Comparison of ENCODE assay signal across 26 cellular contexts in the genomic region with DNA sequence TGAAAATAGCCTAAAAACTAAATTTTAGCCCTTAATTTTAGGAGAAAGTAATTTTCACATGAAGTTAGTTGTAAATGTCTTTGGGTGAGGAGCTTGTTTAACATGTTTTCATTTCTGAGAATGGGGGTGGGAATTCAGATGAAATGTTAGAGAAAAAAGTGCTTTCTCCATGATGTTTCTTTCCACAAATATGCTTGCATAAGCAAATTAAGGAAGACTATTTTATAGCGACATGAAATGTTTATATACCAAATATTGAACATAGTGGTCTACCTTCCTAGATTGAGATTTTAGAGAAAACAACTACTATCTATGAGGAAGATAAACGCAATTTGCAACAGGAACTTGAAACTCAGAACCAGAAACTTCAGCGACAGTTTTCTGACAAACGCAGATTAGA.
"Had no signal": no experiment of that assay in that cellular context is flagged by ENCODE, and none has a peak within 500 bp of the region (broad histone marks: within the 10 kb centered on the region; RNA-seq: fewer than 3 reads in every experiment).

No MANE protein-coding gene starts in this region.

- H3K27ac Mint-ChIP-seq: effector memory CD8-positive, alpha-beta T cell; naive thymus-derived CD4-positive, alpha-beta T cell; progenitor cell of endocrine pancreas had no signal

- H3K4me3 ChIP-seq: coronary artery, esophagus squamous epithelium, left lung, smooth muscle cell, stomach, thyroid gland, vagina had no signal

- H3K4me3 Mint-ChIP-seq: effector memory CD8-positive, alpha-beta T cell; naive thymus-derived CD4-positive, alpha-beta T cell had no signal

- H3K9me3 Mint-ChIP-seq: effector memory CD8-positive, alpha-beta T cell had no signal

- H3K27me3 Mint-ChIP-seq: effector memory CD8-positive, alpha-beta T cell; naive thymus-derived CD4-positive, alpha-beta T cell; progenitor cell of endocrine pancreas had no signal

- H3K9me3 ChIP-seq: esophagus squamous epithelium, heart right ventricle, left lung, stomach, thyroid gland, vagina had no signal

- DNase-seq: effector memory CD8-positive, alpha-beta T cell; erythroblast; esophagus squamous epithelium; foreskin melanocyte; glutamatergic neuron; heart right ventricle; hippocampal formation; left cardiac atrium; left lung; mesenchymal stem cell; midbrain; naive thymus-derived CD4-positive, alpha-beta T cell; stimulated activated CD4-positive, alpha-beta T cell treated with anti-CD3 and anti-CD28 coated beads, Interleukin-12 subunit alpha, Interleukin-12 subunit beta, amount 100 ng/mL, for 4 hours; stimulated activated CD4-positive, alpha-beta T cell treated with anti-CD3 and anti-CD28 coated beads, Interleukin-1b, Interleukin-23, amount 100 ng/mL, for 48 hours; stimulated activated CD4-positive, alpha-beta T cell treated with anti-CD3 and anti-CD28 coated beads, Interleukin-4, amount 100 ng/mL, for 1 hour; stimulated activated CD8-positive, alpha-beta memory T cell treated with anti-CD3 and anti-CD28 coated beads, Interleukin-4, amount 100 ng/mL, for 48 hours; stimulated activated naive CD4-positive, alpha-beta T cell treated with Interleukin-2 at 50 U/mL for 16 hours; stomach; thyroid gland; trophoblast cell had no signal

- H3K27me3 ChIP-seq: esophagus squamous epithelium, heart right ventricle, left lung, stomach, thyroid gland, vagina had no signal

- H3K4me1 ChIP-seq: esophagus squamous epithelium, parathyroid adenoma, thyroid gland, vagina had no signal

- H3K27ac ChIP-seq: coronary artery, esophagus squamous epithelium, left lung, parathyroid adenoma, stomach, thyroid gland, vagina had no signal

- H3K36me3 ChIP-seq: left lung, stomach, thyroid gland, vagina had no signal

- ATAC-seq: effector memory CD8-positive, alpha-beta T cell; heart right ventricle; left cardiac atrium; left lung; naive thymus-derived CD4-positive, alpha-beta T cell; sciatic nerve had no signal
